ENCODE assay signal across 19 cellular contexts in the genomic region with DNA sequence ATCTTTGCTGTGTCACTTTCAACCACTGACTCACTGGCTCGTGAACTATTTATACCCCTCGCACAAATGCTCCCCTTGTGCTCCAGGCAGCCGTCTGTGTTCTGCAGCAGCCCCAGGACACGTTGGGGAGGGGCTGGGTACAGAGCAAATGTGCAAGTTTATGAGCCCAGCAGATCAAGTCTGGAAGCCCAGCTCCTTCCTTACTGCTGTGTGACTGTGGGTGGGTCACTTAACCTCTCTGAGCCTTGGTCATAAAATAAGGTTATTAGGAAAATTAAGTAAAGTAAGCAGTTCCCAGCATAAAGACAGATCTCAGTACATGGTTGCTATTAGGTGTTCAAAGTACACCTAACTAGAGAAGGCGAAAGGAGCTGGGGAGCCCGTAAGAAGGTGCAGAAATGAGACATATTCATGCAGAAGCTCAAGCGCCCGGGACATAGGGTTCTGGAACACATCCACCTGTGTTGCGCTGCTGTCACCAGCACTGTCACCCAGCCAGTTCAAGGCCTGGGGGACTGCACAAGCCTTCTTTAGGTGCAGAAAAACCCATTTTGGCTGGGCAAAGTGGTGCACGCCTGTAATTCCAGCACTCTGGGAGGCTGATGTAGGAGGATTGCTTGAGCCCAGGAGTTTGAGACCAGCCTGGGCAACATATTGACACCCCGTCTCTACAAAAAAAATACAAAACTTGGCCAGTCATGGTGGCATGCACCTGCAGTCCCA. TPM values are rescaled to one million over a fixed set of nuclear protein-coding genes. Genes with fewer than 3 reads are reported as not detected.
DNase-seq lines count a peak whose midpoint lies in the region; ATAC-seq and TF ChIP-seq lines count a peak whose summit lies in the region.
"Had no signal": no experiment of that assay in that cellular context is flagged by ENCODE, and none has a peak within 500 bp of the region (broad histone marks: within the 10 kb centered on the region; RNA-seq: fewer than 3 reads in every experiment).

No MANE protein-coding gene starts in this region.

- no peak for ATAC-seq in CD4-positive, CD25-positive, alpha-beta regulatory T cell (ENCODE audit: low read depth in 2 of 2)
- ATAC-seq in HG02973 (IDR thresholded peaks at IDR 0.05; ENCODE audit: unreplicated experiment) (no peak), HG03280 (IDR thresholded peaks at IDR 0.05; ENCODE audit: unreplicated experiment) (no peak)
- ATAC-seq: activated CD8-positive, alpha-beta T cell treated with anti-CD3 and anti-CD28 coated beads for 36 hours; HCT116 had no signal

- TF ChIP-seq CTCF in neutrophil (IDR thresholded peaks at IDR 0.05) = no peak

- H3K9me3 Mint-ChIP-seq in CD4-positive, CD25-positive, alpha-beta regulatory T cell = no peaks in the 10 kb centered on the region
- H3K9me3 Mint-ChIP-seq: activated CD8-positive, alpha-beta T cell treated with anti-CD3 and anti-CD28 coated beads for 36 hours had no signal

- no peak for DNase-seq in CD4-positive, CD25-positive, alpha-beta regulatory T cell
- DNase-seq in Karpas-422 (peak; percentile 36), AG20443 (ENCODE audit: low spot score) (no peak), NCI-H187 (lab: John Stamatoyannopoulos, UW) (no peak)
- DNase-seq: activated CD8-positive, alpha-beta T cell treated with anti-CD3 and anti-CD28 coated beads for 36 hours; amygdala; cerebellar nuclear complex; right cardiac atrium; RPMI8226; stimulated activated CD4-positive, alpha-beta T cell treated with anti-CD3 and anti-CD28 coated beads, Interleukin-2, amount 100 ng/mL, for 24 hours had no signal

- peaks cover 12% of the 10 kb centered on the region for H3K36me3 ChIP-seq in CD4-positive, CD25-positive, alpha-beta regulatory T cell (ENCODE audit: control insufficient read depth, insufficient read depth, low read length)
- H3K36me3 ChIP-seq in Karpas-422 (ENCODE audit: insufficient read depth, low read length) = no peaks in the 10 kb centered on the region
- H3K36me3 ChIP-seq in duodenal mucosa (ENCODE audit: control insufficient read depth in 1 of 2, insufficient read depth in 2 of 2, low read length in 2 of 2) = peaks cover 0 to 32% of the 10 kb centered on the region in 2 donors
- peaks cover 96% of the 10 kb centered on the region for H3K36me3 ChIP-seq in neutrophil

- H3K27me3 Mint-ChIP-seq in CD4-positive, CD25-positive, alpha-beta regulatory T cell = no peaks in the 10 kb centered on the region
- H3K27me3 Mint-ChIP-seq: activated CD8-positive, alpha-beta T cell treated with anti-CD3 and anti-CD28 coated beads for 36 hours had no signal

- H3K27me3 ChIP-seq in CD4-positive, CD25-positive, alpha-beta regulatory T cell (ENCODE audit: control insufficient read depth, insufficient read depth, low read length) = no peaks in the 10 kb centered on the region
- H3K27me3 ChIP-seq in Karpas-422 (ENCODE audit: low read length) (no peaks in the 10 kb centered on the region), duodenal mucosa (ENCODE audit: control insufficient read depth in 1 of 2, insufficient read depth in 2 of 2, low read length in 2 of 2) (no peaks in the 10 kb centered on the region), neutrophil (no peaks in the 10 kb centered on the region)
- H3K27me3 ChIP-seq: left lung, suprapubic skin had no signal

- H3K4me3 Mint-ChIP-seq in CD4-positive, CD25-positive, alpha-beta regulatory T cell = no peak overlapping the region
- H3K4me3 Mint-ChIP-seq: activated CD8-positive, alpha-beta T cell treated with anti-CD3 and anti-CD28 coated beads for 36 hours had no signal

- peaks cover 10% of the 10 kb centered on the region for H4K20me1 ChIP-seq in Karpas-422 (ENCODE audit: insufficient read depth, low read depth, low read length)

- no peak overlapping the region for H3K27ac ChIP-seq in CD4-positive, CD25-positive, alpha-beta regulatory T cell (ENCODE audit: insufficient read depth, low read length, poor library complexity, severe bottlenecking)
- H3K27ac ChIP-seq in Karpas-422 (ENCODE audit: low read length) = no peak overlapping the region
- H3K27ac ChIP-seq in duodenal mucosa (ENCODE audit: low read depth, low read length) = peak overlapping the region; percentile 91
- H3K27ac ChIP-seq in neutrophil = peak overlapping the region; percentile 57
- H3K27ac ChIP-seq: suprapubic skin had no signal

- no peak overlapping the region for H2AFZ ChIP-seq in Karpas-422 (ENCODE audit: low read length)

- H3K4me1 Mint-ChIP-seq in CD4-positive, CD25-positive, alpha-beta regulatory T cell = peaks cover 0 to 22% (median 17%) of the 10 kb centered on the region in 4 donors

- H3K9ac ChIP-seq in Karpas-422 (ENCODE audit: low read length) = no peak overlapping the region
- H3K9ac ChIP-seq in duodenal mucosa (ENCODE audit: low read depth in 1 of 2, low read length in 2 of 2) = peak overlapping the region; percentile 28 to 83

- H3K9me2 ChIP-seq in Karpas-422 (replicated peaks; ENCODE audit: insufficient read depth, low read length) = no peaks in the 10 kb centered on the region

- H3K4me2 ChIP-seq in Karpas-422 (ENCODE audit: low read depth, low read length, poor library complexity, severe bottlenecking) = no peak overlapping the region

- H3K9me3 ChIP-seq in CD4-positive, CD25-positive, alpha-beta regulatory T cell (ENCODE audit: control insufficient read depth in 2 of 2, low read length in 2 of 2) = no peaks in the 10 kb centered on the region
- no peaks in the 10 kb centered on the region for H3K9me3 ChIP-seq in Karpas-422 (ENCODE audit: low read length)
- H3K9me3 ChIP-seq in duodenal mucosa (ENCODE audit: control insufficient read depth in 1 of 2, low read length in 2 of 2) = no peaks in the 10 kb centered on the region
- H3K9me3 ChIP-seq in neutrophil = no peaks in the 10 kb centered on the region
- H3K9me3 ChIP-seq: left lung, suprapubic skin had no signal

- peaks cover 43% of the 10 kb centered on the region for H3K79me2 ChIP-seq in Karpas-422 (ENCODE audit: low read length)

- H3K27ac Mint-ChIP-seq in CD4-positive, CD25-positive, alpha-beta regulatory T cell = peak overlapping the region in 2 of 3 donors; percentile 32 to 64
- H3K27ac Mint-ChIP-seq: activated CD8-positive, alpha-beta T cell treated with anti-CD3 and anti-CD28 coated beads for 36 hours had no signal

- H3K36me3 Mint-ChIP-seq in CD4-positive, CD25-positive, alpha-beta regulatory T cell = peaks cover 22% of the 10 kb centered on the region

- no peak overlapping the region for H3K4me3 ChIP-seq in CD4-positive, CD25-positive, alpha-beta regulatory T cell (ENCODE audit: low read depth, low read length)
- H3K4me3 ChIP-seq in Karpas-422 (ENCODE audit: low read length) = no peak overlapping the region
- H3K4me3 ChIP-seq in duodenal mucosa (ENCODE audit: low read depth in 1 of 2, low read length in 2 of 2) = no peak overlapping the region
- no peak overlapping the region for H3K4me3 ChIP-seq in neutrophil (ENCODE audit: low read depth in 1 of 2, low read length in 1 of 2)
- H3K4me3 ChIP-seq: left lung, suprapubic skin had no signal

- peaks cover 4% of the 10 kb centered on the region for H3K4me1 ChIP-seq in CD4-positive, CD25-positive, alpha-beta regulatory T cell (ENCODE audit: control insufficient read depth, insufficient read depth, low read length, poor library complexity, severe bottlenecking)
- H3K4me1 ChIP-seq in Karpas-422 (ENCODE audit: low read length) (no peaks in the 10 kb centered on the region), duodenal mucosa (ENCODE audit: control insufficient read depth in 1 of 2, insufficient read depth in 2 of 2, low read length in 2 of 2) (peaks cover 68 to 75% of the 10 kb centered on the region in 2 donors), neutrophil (ENCODE audit: control insufficient read depth in 1 of 2, insufficient read depth in 1 of 2, low read depth in 1 of 2, low read length in 1 of 2) (peaks cover 42 to 56% of the 10 kb centered on the region in 2 experiments)

RNA-seq across cellular contexts. Expression of a gene that starts 13.8 kb away (rescaled TPM):
- total RNA-seq in CD4-positive, CD25-positive, alpha-beta regulatory T cell = 93.6 TPM
- polyA plus RNA-seq in CD4-positive, CD25-positive, alpha-beta regulatory T cell = 10 to 100 TPM; 45.3 to 77.4 (median 61.3) TPM
- total RNA-seq in Karpas-422 (2014; rRNA removed; shearing (Covaris generic); ENCODE audit: low replicate concordance) = 24.9 and 57.8 TPM in 2 replicates

RNA-seq across cellular contexts. Expression of a gene that starts 14.7 kb away (rescaled TPM):
- 1.4 TPM for total RNA-seq in CD4-positive, CD25-positive, alpha-beta regulatory T cell
- polyA plus RNA-seq in CD4-positive, CD25-positive, alpha-beta regulatory T cell = not detected
- not detected in 2 replicates for total RNA-seq in Karpas-422 (2014; rRNA removed; shearing (Covaris generic); ENCODE audit: low replicate concordance)
- total RNA-seq: activated CD8-positive, alpha-beta T cell treated with anti-CD3 and anti-CD28 coated beads for 36 hours; MCF 10A had no signal
- polyA plus RNA-seq: neural cell, right cardiac atrium had no signal

RNA-seq across cellular contexts. Expression of a gene that starts 33.0 kb away (rescaled TPM):
- not detected for total RNA-seq in CD4-positive, CD25-positive, alpha-beta regulatory T cell
- polyA plus RNA-seq in CD4-positive, CD25-positive, alpha-beta regulatory T cell = not detected
- total RNA-seq in Karpas-422 (2014; rRNA removed; shearing (Covaris generic); ENCODE audit: low replicate concordance) = not detected in 2 replicates
- total RNA-seq: activated CD8-positive, alpha-beta T cell treated with anti-CD3 and anti-CD28 coated beads for 36 hours; left lung; MCF 10A; right cardiac atrium; suprapubic skin had no signal
- polyA plus RNA-seq: neural cell, right cardiac atrium had no signal

RNA-seq across cellular contexts. Expression of a gene that starts 52.4 kb away (rescaled TPM):
- total RNA-seq in CD4-positive, CD25-positive, alpha-beta regulatory T cell = not detected
- polyA plus RNA-seq in CD4-positive, CD25-positive, alpha-beta regulatory T cell = not detected
- total RNA-seq in Karpas-422 (2014; rRNA removed; shearing (Covaris generic); ENCODE audit: low replicate concordance) = not detected in 2 replicates
- total RNA-seq: activated CD8-positive, alpha-beta T cell treated with anti-CD3 and anti-CD28 coated beads for 36 hours; MCF 10A; right cardiac atrium; suprapubic skin had no signal
- polyA plus RNA-seq: neural cell, right cardiac atrium had no signal

Comparison
In these comparisons a context has a peak if more than half of its experiments do, and no peak if none do; other contexts are left out.
1. H3K27ac ChIP-seq: peak in duodenal mucosa (single experiment) and neutrophil (single experiment); none in CD4-positive, CD25-positive, alpha-beta regulatory T cell (single experiment) and Karpas-422 (single experiment).